Comparison of ENCODE assay signal across 24 cellular contexts in the genomic region with DNA sequence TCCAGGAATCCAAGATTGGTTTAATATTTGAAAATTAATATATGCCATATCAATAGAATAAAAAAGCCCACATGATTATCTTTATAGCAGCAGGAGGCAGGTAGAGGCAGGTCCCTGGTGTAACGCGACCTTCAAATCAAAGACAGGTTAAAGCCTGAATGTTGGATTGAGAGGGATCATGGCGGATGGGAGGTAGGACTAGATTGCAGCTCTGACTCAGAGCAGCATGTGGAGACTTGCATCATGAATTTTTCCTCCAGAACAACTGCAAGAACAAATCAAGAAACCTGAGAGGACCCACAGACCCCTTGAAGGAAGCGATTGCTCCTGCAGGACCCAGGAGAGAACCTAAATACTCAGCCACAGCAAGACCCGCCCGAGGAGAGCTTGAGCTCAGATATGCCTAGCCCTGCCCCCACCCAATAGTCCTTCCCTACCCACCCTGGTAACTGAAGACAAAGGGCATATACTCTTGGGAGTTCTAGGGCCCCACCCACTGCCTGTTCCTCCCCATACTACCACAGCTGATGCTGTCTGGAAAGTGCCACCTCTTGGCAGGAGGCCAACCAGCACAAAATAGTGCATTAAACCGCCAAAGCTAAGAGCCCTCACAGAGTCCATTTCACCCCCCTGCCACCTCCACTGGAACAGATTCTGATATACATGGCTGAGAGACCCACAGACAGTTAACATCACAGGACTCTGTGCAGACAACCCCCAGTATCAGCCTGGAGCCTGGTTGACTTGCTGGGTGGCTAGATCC. TPM values are rescaled to one million over a fixed set of nuclear protein-coding genes. Genes with fewer than 3 reads are reported as not detected.
DNase-seq lines count a peak whose midpoint lies in the region; ATAC-seq and TF ChIP-seq lines count a peak whose summit lies in the region.
"Had no signal": no experiment of that assay in that cellular context is flagged by ENCODE, and none has a peak within 500 bp of the region (broad histone marks: within the 10 kb centered on the region; RNA-seq: fewer than 3 reads in every experiment).

No MANE protein-coding gene starts in this region.

- peaks cover 0 to 14% (median 0%) of the 10 kb centered on the region in 3 donors for H3K36me3 ChIP-seq in esophagus squamous epithelium

- TF ChIP-seq POLR2A in esophagus squamous epithelium (IDR thresholded peaks at IDR 0.05): no peak

- peaks cover 3 to 14% (median 4%) of the 10 kb centered on the region in 3 donors for H3K4me1 ChIP-seq in esophagus squamous epithelium
- H3K4me1 ChIP-seq: psoas muscle had no signal

- peaks cover 37% of the 10 kb centered on the region for H3K9me3 Mint-ChIP-seq in activated naive CD4-positive, alpha-beta T cell treated with anti-CD3 and anti-CD28 coated beads for 36 hours
- peaks cover 97% of the 10 kb centered on the region for H3K9me3 Mint-ChIP-seq in nephron progenitor cell

- intact Hi-C loops in esophagus squamous epithelium (cut with DNase I): no loop called here
- intact Hi-C loops in activated naive CD4-positive, alpha-beta T cell treated with anti-CD3 and anti-CD28 coated beads for 36 hours (cut with micrococcal nuclease): no loop called here

- no peaks in the 10 kb centered on the region for H3K27me3 Mint-ChIP-seq in activated naive CD4-positive, alpha-beta T cell treated with anti-CD3 and anti-CD28 coated beads for 36 hours (ENCODE audit: low read depth)
- peaks cover 10% of the 10 kb centered on the region for H3K27me3 Mint-ChIP-seq in nephron progenitor cell (ENCODE audit: low read depth, poor library complexity)
- H3K27me3 Mint-ChIP-seq: stimulated activated naive CD8-positive, alpha-beta T cell treated with anti-CD3 and anti-CD28 coated beads, Interleukin-15, Interleukin-2, amounts not matched to agents 100 ng/mL and 50 ng/mL, for 24 hours had no signal

- H3K27ac ChIP-seq in esophagus squamous epithelium: peak overlapping the region; percentile 30 to 65 (median 42)
- H3K27ac ChIP-seq: psoas muscle had no signal

- WGBS in esophagus squamous epithelium, 2 donors: 34 to 49% methylated on average over 6 to 7 of the region's 7 CpGs

- no peak for ATAC-seq in GM21717 (IDR thresholded peaks at IDR 0.05; ENCODE audit: unreplicated experiment)
- ATAC-seq: psoas muscle had no signal

- H3K27ac Mint-ChIP-seq in activated naive CD4-positive, alpha-beta T cell treated with anti-CD3 and anti-CD28 coated beads for 36 hours: no peak overlapping the region
- H3K27ac Mint-ChIP-seq in nephron progenitor cell: no peak overlapping the region
- H3K27ac Mint-ChIP-seq: activated CD4-positive, alpha-beta T cell treated with anti-CD3 and anti-CD28 coated beads, Interleukin-2, amount 10 ng/mL, durations not matched to agents 7 days and 5 days; mesothelial cell of epicardium; stimulated activated naive CD8-positive, alpha-beta T cell treated with anti-CD3 and anti-CD28 coated beads, Interleukin-15, Interleukin-2, amounts not matched to agents 100 ng/mL and 50 ng/mL, for 24 hours had no signal

- TF ChIP-seq CTCF in esophagus squamous epithelium (IDR thresholded peaks at IDR 0.05) (no peak), nephron progenitor cell (IDR thresholded peaks at IDR 0.05) (no peak)

- H3K4me1 Mint-ChIP-seq in activated naive CD4-positive, alpha-beta T cell treated with anti-CD3 and anti-CD28 coated beads for 36 hours (ENCODE audit: low read depth): peaks cover 8% of the 10 kb centered on the region
- H3K4me1 Mint-ChIP-seq in nephron progenitor cell: no peaks in the 10 kb centered on the region
- H3K4me1 Mint-ChIP-seq: mesothelial cell of epicardium had no signal

- H3K4me3 ChIP-seq in esophagus squamous epithelium: no peak overlapping the region
- H3K4me3 ChIP-seq: psoas muscle had no signal

- H3K27me3 ChIP-seq in esophagus squamous epithelium: no peaks in the 10 kb centered on the region

- peak; percentile 59 for DNase-seq in DMS79 treated with DMSO at 0.1 percent for 48 hours (lab: John Stamatoyannopoulos, UW)
- peak; percentile 22 for DNase-seq in NCI-H1105 (lab: John Stamatoyannopoulos, UW)
- peak; percentile 59 for DNase-seq in NCI-H69 (lab: John Stamatoyannopoulos, UW)
- DNase-seq in esophagus squamous epithelium (lab: John Stamatoyannopoulos, UW): no peak
- no peak for DNase-seq in activated naive CD4-positive, alpha-beta T cell treated with anti-CD3 and anti-CD28 coated beads for 36 hours
- DNase-seq in SW480 (ENCODE audit: low spot score): no peak
- no peak for DNase-seq in nephron progenitor cell
- DNase-seq: activated CD4-positive, alpha-beta T cell treated with anti-CD3 and anti-CD28 coated beads, Interleukin-2, amount 10 ng/mL, durations not matched to agents 7 days and 5 days; activated gamma-delta T cell treated with Interleukin-2 at 50 U/mL for 16 hours; HCEC 1CT; KBM-7; NCI-H1092 treated with DMSO at 0.1 percent for 48 hours; NCI-H226; psoas muscle; SHP77; small intestine; stimulated activated CD4-positive, alpha-beta T cell treated with anti-CD3 and anti-CD28 coated beads, Interleukin-2, amount 100 ng/mL, for 48 hours; T-helper 1 cell; trophoblast cell had no signal

- no peak overlapping the region for H3K4me3 Mint-ChIP-seq in activated naive CD4-positive, alpha-beta T cell treated with anti-CD3 and anti-CD28 coated beads for 36 hours
- H3K4me3 Mint-ChIP-seq in nephron progenitor cell: no peak overlapping the region
- H3K4me3 Mint-ChIP-seq: activated CD4-positive, alpha-beta T cell treated with anti-CD3 and anti-CD28 coated beads, Interleukin-2, amount 10 ng/mL, durations not matched to agents 7 days and 5 days; mesothelial cell of epicardium; stimulated activated naive CD8-positive, alpha-beta T cell treated with anti-CD3 and anti-CD28 coated beads, Interleukin-15, Interleukin-2, amounts not matched to agents 100 ng/mL and 50 ng/mL, for 24 hours had no signal

- H3K9me3 ChIP-seq in esophagus squamous epithelium: peaks cover 0 to 53% (median 16%) of the 10 kb centered on the region in 3 donors

- CTCF ChIA-PET in activated naive CD4-positive, alpha-beta T cell treated with anti-CD3 and anti-CD28 coated beads for 36 hours (lab: Charles Lee): no interaction called here

- peaks cover 19% of the 10 kb centered on the region for H3K36me3 Mint-ChIP-seq in activated naive CD4-positive, alpha-beta T cell treated with anti-CD3 and anti-CD28 coated beads for 36 hours (ENCODE audit: low read depth)
- H3K36me3 Mint-ChIP-seq in nephron progenitor cell (ENCODE audit: low read depth): peaks cover 54% of the 10 kb centered on the region

RNA-seq across cellular contexts. Expression of gene S100B, which starts 19.5 kb away (rescaled TPM):
- 10 to 100 TPM in 1 of 4 donors, 1 to 10 TPM in 1, under 1 TPM in 1, not detected in 1; 0.57 to 14.7 (median 8.2) TPM for total RNA-seq in esophagus squamous epithelium
- total RNA-seq in activated naive CD4-positive, alpha-beta T cell treated with anti-CD3 and anti-CD28 coated beads for 36 hours: under 1 TPM in 1 of 2 experiments, not detected in 1; 0.24 TPM
- total RNA-seq: dermis microvascular lymphatic vessel endothelial cell, epithelial cell of proximal tubule had no signal

RNA-seq across cellular contexts. Expression of gene PRMT2, which starts 50.1 kb away (rescaled TPM):
- total RNA-seq in esophagus squamous epithelium: 100 to 1,000 TPM in 2 of 4 donors, 10 to 100 TPM in 2; 72.3 to 125 (median 101) TPM
- 10 to 100 TPM; 78.5 to 81.1 TPM for total RNA-seq in activated naive CD4-positive, alpha-beta T cell treated with anti-CD3 and anti-CD28 coated beads for 36 hours

Comparison
In these comparisons a context has a peak if more than half of its experiments do, and no peak if none do; other contexts are left out.
1. DNase-seq: peak in DMS79 treated with DMSO at 0.1 percent for 48 hours (single experiment), NCI-H1105 (single experiment) and NCI-H69 (single experiment); none in esophagus squamous epithelium (single experiment), activated naive CD4-positive, alpha-beta T cell treated with anti-CD3 and anti-CD28 coated beads for 36 hours (single experiment), SW480 (single experiment) and nephron progenitor cell (single experiment).